In genomic region chr6:71468841-71469750, GRCh38 we compare ENCODE assay signal across 1 cellular context.
TF ChIP-seq lines count a peak whose summit lies in the region.

No MANE protein-coding gene starts in this region.

TF ChIP-seq in SK-N-SH, 30 proteins besides CTCF, POLR2A, EP300 and RAD21 (continued from another document):
- TF ChIP-seq TCF12 (IDR thresholded peaks at IDR 0.05) (peak; percentile 53; the same call in 1 of the 2 replicates), FOXJ3 (CRISPR knock-in tag; IDR thresholded peaks at IDR 0.05) (no peak), MEF2A (IDR thresholded peaks at IDR 0.05; ENCODE audit: borderline replicate concordance, low read depth) (peak; percentile 28; the same call in 1 of the 2 replicates), TAF1 (IDR thresholded peaks at IDR 0.05; ENCODE audit: borderline replicate concordance, low read depth, low read length) (no peak), REST (IDR thresholded peaks at IDR 0.05; ENCODE audit: low read depth, low read length) (no peak), USF2 (IDR thresholded peaks at IDR 0.05; ENCODE audit: borderline replicate concordance, low read depth, low read length) (no peak), JUND (IDR thresholded peaks at IDR 0.05) (peak; percentile 54), MAX (IDR thresholded peaks at IDR 0.05; ENCODE audit: low read depth) (peak; percentile 80), PBX3 (IDR thresholded peaks at IDR 0.05) (0 out of 2 replicates have a peak, but pooled peaks have one; percentile 40), POLR2AphosphoS5 (IDR thresholded peaks at IDR 0.05; ENCODE audit: low read depth, low read length) (no peak), ELF1 (IDR thresholded peaks at IDR 0.05) (no peak), YY1 (IDR thresholded peaks at IDR 0.05; ENCODE audit: low read depth) (peak; percentile 34; the same call in 1 of the 2 replicates), GABPA (IDR thresholded peaks at IDR 0.05; ENCODE audit: low read depth) (no peak), MXI1 (IDR thresholded peaks at IDR 0.05; ENCODE audit: low read depth, low read length) (no peak), IRF3 (IDR thresholded peaks at IDR 0.05; ENCODE audit: low read depth, low read length) (no peak), FOSL2 (IDR thresholded peaks at IDR 0.05; ENCODE audit: borderline replicate concordance, low read depth) (peak; percentile 40; the same call in 1 of the 2 replicates), SIN3A (IDR thresholded peaks at IDR 0.05; ENCODE audit: borderline replicate concordance, low read depth, low read length) (no peak), EZH2phosphoT487 (IDR thresholded peaks at IDR 0.05; ENCODE audit: borderline replicate concordance, low read depth) (no peak), FOXM1 (IDR thresholded peaks at IDR 0.05; ENCODE audit: low read depth) (no peak), GATA2 (CRISPR knock-in tag; IDR thresholded peaks at IDR 0.05) (no peak), USF1 (IDR thresholded peaks at IDR 0.05; ENCODE audit: borderline replicate concordance, low read depth) (no peak), SMC3 (IDR thresholded peaks at IDR 0.05; ENCODE audit: low read depth, low read length) (0 out of 2 replicates have a peak, but pooled peaks have one; percentile 9), NRF1 (IDR thresholded peaks at IDR 0.05; ENCODE audit: low read depth, low read length) (no peak)
